8 cellular contexts compared by ENCODE assay signal in genomic region chr10:100008708-100009282, GRCh38. TPM values are rescaled to one million over a fixed set of nuclear protein-coding genes. Genes with fewer than 3 reads are reported as not detected.
A peak's percentile ranks its signal among the peaks of the same experiment; 100 is the strongest.
DNase-seq lines count a peak whose midpoint lies in the region; ATAC-seq, FAIRE-seq and TF ChIP-seq lines count a peak whose summit lies in the region.

No MANE protein-coding gene starts in this region.

- peak overlapping the region; percentile 70 to 87 (median 82) for H3K27ac Mint-ChIP-seq in CD14-positive monocyte
- H3K27ac Mint-ChIP-seq in neural crest cell (ENCODE audit: unreplicated experiment), result peak overlapping the region; percentile 76

- intact Hi-C loops in CD14-positive monocyte (cut with micrococcal nuclease), result loop anchor here in 1 of 2 donors (2.0 to 5.0 kb wide), 3 partner anchors 14 to 91 kb away; no protein-coding TSS in a partner anchor

- H3K4me3 ChIP-seq in LNCaP clone FGC (ENCODE audit: low read depth, low read length), result peak overlapping the region; percentile 65
- peak overlapping the region; percentile 96 to 99 for H3K4me3 ChIP-seq in duodenal mucosa (ENCODE audit: low read depth in 1 of 2, low read length in 2 of 2)

- H3K36me3 ChIP-seq in duodenal mucosa (ENCODE audit: control insufficient read depth in 1 of 2, insufficient read depth in 2 of 2, low read length in 2 of 2), result no peaks in the 10 kb centered on the region

- H3K9me3 Mint-ChIP-seq in CD14-positive monocyte (peaks cover 0 to 4% (median 0%) of the 10 kb centered on the region in 7 donors), neural crest cell (no peaks in the 10 kb centered on the region)

- H3K9ac ChIP-seq in duodenal mucosa (ENCODE audit: low read depth in 1 of 2, low read length in 2 of 2), result peak overlapping the region; percentile 88

- H3K4me1 ChIP-seq in duodenal mucosa (ENCODE audit: control insufficient read depth in 1 of 2, insufficient read depth in 2 of 2, low read length in 2 of 2), result peaks cover 22 to 31% of the 10 kb centered on the region in 2 donors

- FAIRE-seq in frontal cortex (lab: Jason Lieb, UNC), result no peak

- H3K36me3 Mint-ChIP-seq in CD14-positive monocyte (peaks cover 4 to 10% of the 10 kb centered on the region in 2 donors), neural crest cell (ENCODE audit: low read depth) (no peaks in the 10 kb centered on the region)

- H3K4me3 Mint-ChIP-seq in CD14-positive monocyte (peak overlapping the region; percentile 91 to 92), neural crest cell (peak overlapping the region; percentile 91)

- TF ChIP-seq CTCF in CD14-positive monocyte (IDR thresholded peaks at IDR 0.05) (no peak), LNCaP clone FGC (IDR thresholded peaks at IDR 0.05; ENCODE audit: control insufficient read depth, extremely low read depth, insufficient read depth) (no peak), neural crest cell (conservative IDR thresholded peaks at IDR 0.05) (no peak)

- H3K9me3 ChIP-seq in duodenal mucosa (ENCODE audit: control insufficient read depth in 1 of 2, low read length in 2 of 2), result no peaks in the 10 kb centered on the region

- peaks cover 8 to 21% (median 17%) of the 10 kb centered on the region in 3 donors for H3K27me3 Mint-ChIP-seq in CD14-positive monocyte (ENCODE audit: low read depth in 3 of 3)
- peaks cover 11% of the 10 kb centered on the region for H3K27me3 Mint-ChIP-seq in neural crest cell (ENCODE audit: low read depth)

- ATAC-seq in GM21360 (IDR thresholded peaks at IDR 0.05; ENCODE audit: unreplicated experiment), result no peak
- no peak for ATAC-seq in HG03520 (IDR thresholded peaks at IDR 0.05; ENCODE audit: unreplicated experiment)

- DNase-seq in CD14-positive monocyte (ENCODE audit: low spot score), result no peak
- DNase-seq in LNCaP clone FGC (ENCODE audit: low read depth), result no peak
- DNase-seq in neural crest cell (ENCODE audit: low read depth, low spot score), result no peak
- no peak for DNase-seq in activated CD4-positive, alpha-beta T cell treated with anti-CD3 and anti-CD28 coated beads, Interleukin-2, amount 50 U/mL, for 1 hour
- no peak for DNase-seq in frontal cortex (ENCODE audit: low spot score in 2 of 2)

- H3K27ac ChIP-seq in duodenal mucosa (ENCODE audit: low read depth, low read length), result no peak overlapping the region

- no peaks in the 10 kb centered on the region for H3K27me3 ChIP-seq in duodenal mucosa (ENCODE audit: control insufficient read depth in 1 of 2, insufficient read depth in 2 of 2, low read length in 2 of 2)

- H3K4me1 Mint-ChIP-seq in CD14-positive monocyte (peaks cover 45% of the 10 kb centered on the region), neural crest cell (peaks cover 51% of the 10 kb centered on the region)

RNA-seq across cellular contexts. Expression of gene DNMBP, which starts 1.0 kb away (rescaled TPM):
- 1 to 10 TPM in 1 of 2 donors, under 1 TPM in 1; 0.83 to 1.2 TPM for polyA plus RNA-seq in CD14-positive monocyte
- total RNA-seq in neural crest cell (17.8 and 18.3 TPM in 2 replicates), frontal cortex (2.9 TPM)
